In the genomic region with DNA sequence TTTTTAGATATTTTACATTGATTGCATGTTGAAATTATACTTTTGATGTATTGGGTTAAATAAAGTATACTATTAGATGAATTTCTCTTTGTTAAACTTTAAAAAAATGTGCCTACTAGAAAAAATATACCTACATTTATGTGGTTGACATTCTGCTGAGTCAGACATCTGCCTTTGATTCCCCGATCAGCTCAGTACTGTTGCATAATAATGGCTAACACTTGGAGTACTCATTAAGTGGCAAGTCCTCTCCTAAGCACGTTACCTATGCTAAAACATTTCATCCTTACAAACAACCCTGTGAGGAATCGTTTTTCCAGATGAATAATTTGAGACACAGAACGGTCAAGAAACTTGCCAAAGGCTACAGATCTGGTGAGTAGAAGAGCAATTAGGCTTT, we compare ENCODE assay signal across 1 cellular context.
A peak's percentile ranks its signal among the peaks of the same experiment; 100 is the strongest.
TF ChIP-seq lines count a peak whose summit lies in the region.

No MANE protein-coding gene starts in this region.

TF ChIP-seq in K562, 482 proteins besides CTCF, POLR2A, EP300 and RAD21 (continued from another document):
- TF ChIP-seq, protein P1, sequence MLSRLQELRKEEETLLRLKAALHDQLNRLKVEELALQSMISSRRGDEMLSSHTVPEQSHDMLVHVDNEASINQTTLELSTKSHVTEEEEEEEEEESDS (CRISPR knock-in tag; IDR thresholded peaks at IDR 0.05) = no peak
- TF ChIP-seq ZNF57 (CRISPR knock-in tag; IDR thresholded peaks at IDR 0.05) (no peak), C11orf30 (IDR thresholded peaks at IDR 0.05; ENCODE audit: low read depth) (peak; percentile 32; the same call in 1 of the 2 replicates), MAFF (IDR thresholded peaks at IDR 0.05; ENCODE audit: low read length) (0 out of 2 replicates have a peak, but pooled peaks have one; percentile 11)
- TF ChIP-seq, protein P2, sequence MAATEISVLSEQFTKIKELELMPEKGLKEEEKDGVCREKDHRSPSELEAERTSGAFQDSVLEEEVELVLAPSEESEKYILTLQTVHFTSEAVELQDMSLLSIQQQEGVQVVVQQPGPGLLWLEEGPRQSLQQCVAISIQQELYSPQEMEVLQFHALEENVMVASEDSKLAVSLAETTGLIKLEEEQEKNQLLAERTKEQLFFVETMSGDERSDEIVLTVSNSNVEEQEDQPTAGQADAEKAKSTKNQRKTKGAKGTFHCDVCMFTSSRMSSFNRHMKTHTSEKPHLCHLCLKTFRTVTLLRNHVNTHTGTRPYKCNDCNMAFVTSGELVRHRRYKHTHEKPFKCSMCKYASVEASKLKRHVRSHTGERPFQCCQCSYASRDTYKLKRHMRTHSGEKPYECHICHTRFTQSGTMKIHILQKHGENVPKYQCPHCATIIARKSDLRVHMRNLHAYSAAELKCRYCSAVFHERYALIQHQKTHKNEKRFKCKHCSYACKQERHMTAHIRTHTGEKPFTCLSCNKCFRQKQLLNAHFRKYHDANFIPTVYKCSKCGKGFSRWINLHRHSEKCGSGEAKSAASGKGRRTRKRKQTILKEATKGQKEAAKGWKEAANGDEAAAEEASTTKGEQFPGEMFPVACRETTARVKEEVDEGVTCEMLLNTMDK (IDR thresholded peaks at IDR 0.05; ENCODE audit: borderline replicate concordance, insufficient read depth, low read depth, low read length, poor library complexity, severe bottlenecking) = no peak
- TF ChIP-seq, protein P3, sequence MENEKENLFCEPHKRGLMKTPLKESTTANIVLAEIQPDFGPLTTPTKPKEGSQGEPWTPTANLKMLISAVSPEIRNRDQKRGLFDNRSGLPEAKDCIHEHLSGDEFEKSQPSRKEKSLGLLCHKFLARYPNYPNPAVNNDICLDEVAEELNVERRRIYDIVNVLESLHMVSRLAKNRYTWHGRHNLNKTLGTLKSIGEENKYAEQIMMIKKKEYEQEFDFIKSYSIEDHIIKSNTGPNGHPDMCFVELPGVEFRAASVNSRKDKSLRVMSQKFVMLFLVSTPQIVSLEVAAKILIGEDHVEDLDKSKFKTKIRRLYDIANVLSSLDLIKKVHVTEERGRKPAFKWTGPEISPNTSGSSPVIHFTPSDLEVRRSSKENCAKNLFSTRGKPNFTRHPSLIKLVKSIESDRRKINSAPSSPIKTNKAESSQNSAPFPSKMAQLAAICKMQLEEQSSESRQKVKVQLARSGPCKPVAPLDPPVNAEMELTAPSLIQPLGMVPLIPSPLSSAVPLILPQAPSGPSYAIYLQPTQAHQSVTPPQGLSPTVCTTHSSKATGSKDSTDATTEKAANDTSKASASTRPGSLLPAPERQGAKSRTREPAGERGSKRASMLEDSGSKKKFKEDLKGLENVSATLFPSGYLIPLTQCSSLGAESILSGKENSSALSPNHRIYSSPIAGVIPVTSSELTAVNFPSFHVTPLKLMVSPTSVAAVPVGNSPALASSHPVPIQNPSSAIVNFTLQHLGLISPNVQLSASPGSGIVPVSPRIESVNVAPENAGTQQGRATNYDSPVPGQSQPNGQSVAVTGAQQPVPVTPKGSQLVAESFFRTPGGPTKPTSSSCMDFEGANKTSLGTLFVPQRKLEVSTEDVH (IDR thresholded peaks at IDR 0.05; ENCODE audit: low read depth, partially characterized antibody) = no peak
